In genomic region chr11:67983916-67984315, GRCh38 we compare ENCODE assay signal across 25 cellular contexts.
"Had no signal": no experiment of that assay in that cellular context is flagged by ENCODE, and none has a peak within 500 bp of the region (broad histone marks: within the 10 kb centered on the region; RNA-seq: fewer than 3 reads in every experiment).

No MANE protein-coding gene starts in this region.

- H3K36me3 Mint-ChIP-seq: immature natural killer cell; memory B cell; natural killer cell treated with Interleukin-12 subunit alpha and Interleukin-12 subunit beta and Interleukin-15 and Interleukin-18, amount 100 ng/mL, for 72 hours; stimulated activated naive B cell treated with anti-CD40 and anti-IgM and Interleukin-4, amounts not matched to agents 10 μg/mL and 1 μg/mL and 100 μg/mL, for 72 hours had no signal

- H3K4me3 ChIP-seq: esophagus muscularis mucosa, gastrocnemius medialis, heart right ventricle, left lung, lower lobe of right lung, psoas muscle, skin epidermis, testis, tibial nerve had no signal

- H3K9me3 ChIP-seq: esophagus muscularis mucosa, gastrocnemius medialis, heart right ventricle, left lung, lower lobe of right lung, psoas muscle, testis, tibial nerve had no signal

- H3K27me3 Mint-ChIP-seq: stimulated activated naive CD8-positive, alpha-beta T cell treated with anti-CD3 and anti-CD28 coated beads, Interleukin-15, amount 100 ng/mL, for 72 hours had no signal

- DNase-seq: effector memory CD4-positive, alpha-beta T cell; gastrocnemius medialis; heart right ventricle; hypothalamus; immature natural killer cell; left lung; lower lobe of right lung; midbrain; occipital lobe; psoas muscle; retina; stimulated activated CD4-positive, alpha-beta T cell treated with anti-CD3 and anti-CD28 coated beads, Interleukin-2, amount 100 ng/mL, for 24 hours; stimulated activated CD4-positive, alpha-beta T cell treated with anti-CD3 and anti-CD28 coated beads, Interleukin-4, amount 100 ng/mL, for 4 hours; stimulated activated naive B cell treated with anti-CD40 and anti-IgM and Interleukin-4, amounts not matched to agents 10 μg/mL and 1 μg/mL and 100 μg/mL, for 72 hours; stimulated activated naive CD8-positive, alpha-beta T cell treated with anti-CD3 and anti-CD28 coated beads, Interleukin-15, amount 100 ng/mL, for 72 hours; testis had no signal

- FAIRE-seq: endometrium, keratinocyte had no signal

- H3K36me3 ChIP-seq: esophagus muscularis mucosa, gastrocnemius medialis, heart right ventricle, left lung, lower lobe of right lung, tibial nerve had no signal

- H3K4me1 Mint-ChIP-seq: immature natural killer cell; stimulated activated naive B cell treated with anti-CD40 and anti-IgM and Interleukin-4, amounts not matched to agents 10 μg/mL and 1 μg/mL and 100 μg/mL, for 72 hours had no signal

- H3K27ac ChIP-seq: esophagus muscularis mucosa, gastrocnemius medialis, heart right ventricle, left lung, lower lobe of right lung, parathyroid adenoma, psoas muscle, skin epidermis, testis, tibial nerve had no signal

- H3K9me3 Mint-ChIP-seq: immature natural killer cell; memory B cell; natural killer cell treated with Interleukin-12 subunit alpha and Interleukin-12 subunit beta and Interleukin-15 and Interleukin-18, amount 100 ng/mL, for 72 hours; stimulated activated naive B cell treated with anti-CD40 and anti-IgM and Interleukin-4, amounts not matched to agents 10 μg/mL and 1 μg/mL and 100 μg/mL, for 72 hours; stimulated activated naive CD8-positive, alpha-beta T cell treated with anti-CD3 and anti-CD28 coated beads, Interleukin-15, amount 100 ng/mL, for 72 hours had no signal

- H3K4me1 ChIP-seq: esophagus muscularis mucosa, gastrocnemius medialis, heart right ventricle, left lung, lower lobe of right lung, psoas muscle, testis, tibial nerve had no signal

- H3K4me3 Mint-ChIP-seq: immature natural killer cell; memory B cell; natural killer cell treated with Interleukin-12 subunit alpha and Interleukin-12 subunit beta and Interleukin-15 and Interleukin-18, amount 100 ng/mL, for 72 hours; stimulated activated naive B cell treated with anti-CD40 and anti-IgM and Interleukin-4, amounts not matched to agents 10 μg/mL and 1 μg/mL and 100 μg/mL, for 72 hours; stimulated activated naive CD8-positive, alpha-beta T cell treated with anti-CD3 and anti-CD28 coated beads, Interleukin-15, amount 100 ng/mL, for 72 hours had no signal

- H2AFZ ChIP-seq: parathyroid adenoma had no signal

- H3K79me2 ChIP-seq: parathyroid adenoma had no signal

- ATAC-seq: gastrocnemius medialis; heart right ventricle; left lung; lower lobe of right lung; natural killer cell treated with Interleukin-12 subunit alpha and Interleukin-12 subunit beta and Interleukin-15 and Interleukin-18, amount 100 ng/mL, for 72 hours; psoas muscle; sciatic nerve; stimulated activated naive B cell treated with anti-CD40 and anti-IgM and Interleukin-4, amounts not matched to agents 10 μg/mL and 1 μg/mL and 100 μg/mL, for 72 hours; stimulated activated naive CD8-positive, alpha-beta T cell treated with anti-CD3 and anti-CD28 coated beads, Interleukin-15, amount 100 ng/mL, for 72 hours had no signal

- H3K27me3 ChIP-seq: testis had no signal

- H3K9ac ChIP-seq: parathyroid adenoma had no signal

- H3K27ac Mint-ChIP-seq: immature natural killer cell; memory B cell; natural killer cell treated with Interleukin-12 subunit alpha and Interleukin-12 subunit beta and Interleukin-15 and Interleukin-18, amount 100 ng/mL, for 72 hours; stimulated activated naive B cell treated with anti-CD40 and anti-IgM and Interleukin-4, amounts not matched to agents 10 μg/mL and 1 μg/mL and 100 μg/mL, for 72 hours; stimulated activated naive CD8-positive, alpha-beta T cell treated with anti-CD3 and anti-CD28 coated beads, Interleukin-15, amount 100 ng/mL, for 72 hours had no signal
